In genomic region chr9:111926421-111926875, GRCh38 we compare ENCODE assay signal across 1 cellular context.
A peak's percentile ranks its signal among the peaks of the same experiment; 100 is the strongest.
TF ChIP-seq lines count a peak whose summit lies in the region.

No MANE protein-coding gene starts in this region.

TF ChIP-seq in GM12878, 131 proteins besides CTCF, POLR2A, EP300 and RAD21 (continued from another document and continues in another):
- TF ChIP-seq ELK1 (IDR thresholded peaks at IDR 0.05; ENCODE audit: low read depth, low read length) (no peak), RELB (IDR thresholded peaks at IDR 0.05; ENCODE audit: low read depth) (peak; percentile 77; the same call in 1 of the 2 replicates), SUZ12 (IDR thresholded peaks at IDR 0.05; ENCODE audit: unreplicated experiment) (no peak), LARP7 (IDR thresholded peaks at IDR 0.05) (no peak), KDM1A (IDR thresholded peaks at IDR 0.05; ENCODE audit: borderline replicate concordance) (no peak), MEF2A (IDR thresholded peaks at IDR 0.05; ENCODE audit: insufficient read depth, low read depth, low read length) (peak; percentile 60), NFXL1 (IDR thresholded peaks at IDR 0.05; ENCODE audit: borderline replicate concordance) (no peak), NBN (IDR thresholded peaks at IDR 0.05) (0 out of 2 replicates have a peak, but pooled peaks have one; percentile 48), BCLAF1 (IDR thresholded peaks at IDR 0.05) (no peak), GABPA (IDR thresholded peaks at IDR 0.05; ENCODE audit: low read depth) (peak; percentile 58), POLR2AphosphoS2 (IDR thresholded peaks at IDR 0.05; ENCODE audit: low read depth, low read length) (no peak), NRF1 (conservative IDR thresholded peaks at IDR 0.05; ENCODE audit: low read depth, low read length) (no peak), SMC3 (IDR thresholded peaks at IDR 0.05; ENCODE audit: borderline replicate concordance, low read length) (no peak; the same call in 1 of the 2 replicates), ZNF274 (IDR thresholded peaks at IDR 0.05; ENCODE audit: insufficient read depth, insufficient read length) (no peak), ZZZ3 (IDR thresholded peaks at IDR 0.05; ENCODE audit: control insufficient read depth, insufficient read length, low read depth) (no peak), NR2F1 (conservative IDR thresholded peaks at IDR 0.05) (peak; percentile 85), TARDBP (IDR thresholded peaks at IDR 0.05; ENCODE audit: borderline replicate concordance) (no peak), ZNF592 (IDR thresholded peaks at IDR 0.05) (no peak), ATF3 (IDR thresholded peaks at IDR 0.05; ENCODE audit: borderline replicate concordance, extremely low read depth, low read depth, low read length) (no peak), SKIL (IDR thresholded peaks at IDR 0.05; ENCODE audit: low read depth, poor library complexity, severe bottlenecking) (peak; percentile 37), EGR1 (IDR thresholded peaks at IDR 0.05; ENCODE audit: borderline replicate concordance in 1 of 2, low read depth in 2 of 2, low read length in 2 of 2) (no peak), EZH2 (IDR thresholded peaks at IDR 0.05; ENCODE audit: borderline replicate concordance, control insufficient read depth, low read depth, low read length) (no peak), SREBF2 (IDR thresholded peaks at IDR 0.05; ENCODE audit: low read length) (no peak), NR2C2 (IDR thresholded peaks at IDR 0.05; ENCODE audit: borderline replicate concordance, control insufficient read depth, insufficient read length, low read depth) (no peak)
- TF ChIP-seq, protein P1, sequence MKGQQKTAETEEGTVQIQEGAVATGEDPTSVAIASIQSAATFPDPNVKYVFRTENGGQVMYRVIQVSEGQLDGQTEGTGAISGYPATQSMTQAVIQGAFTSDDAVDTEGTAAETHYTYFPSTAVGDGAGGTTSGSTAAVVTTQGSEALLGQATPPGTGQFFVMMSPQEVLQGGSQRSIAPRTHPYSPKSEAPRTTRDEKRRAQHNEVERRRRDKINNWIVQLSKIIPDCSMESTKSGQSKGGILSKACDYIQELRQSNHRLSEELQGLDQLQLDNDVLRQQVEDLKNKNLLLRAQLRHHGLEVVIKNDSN (IDR thresholded peaks at IDR 0.05; ENCODE audit: borderline replicate concordance, extremely low read length, insufficient read depth, low read depth, low read length): no peak
- TF ChIP-seq, protein P2, sequence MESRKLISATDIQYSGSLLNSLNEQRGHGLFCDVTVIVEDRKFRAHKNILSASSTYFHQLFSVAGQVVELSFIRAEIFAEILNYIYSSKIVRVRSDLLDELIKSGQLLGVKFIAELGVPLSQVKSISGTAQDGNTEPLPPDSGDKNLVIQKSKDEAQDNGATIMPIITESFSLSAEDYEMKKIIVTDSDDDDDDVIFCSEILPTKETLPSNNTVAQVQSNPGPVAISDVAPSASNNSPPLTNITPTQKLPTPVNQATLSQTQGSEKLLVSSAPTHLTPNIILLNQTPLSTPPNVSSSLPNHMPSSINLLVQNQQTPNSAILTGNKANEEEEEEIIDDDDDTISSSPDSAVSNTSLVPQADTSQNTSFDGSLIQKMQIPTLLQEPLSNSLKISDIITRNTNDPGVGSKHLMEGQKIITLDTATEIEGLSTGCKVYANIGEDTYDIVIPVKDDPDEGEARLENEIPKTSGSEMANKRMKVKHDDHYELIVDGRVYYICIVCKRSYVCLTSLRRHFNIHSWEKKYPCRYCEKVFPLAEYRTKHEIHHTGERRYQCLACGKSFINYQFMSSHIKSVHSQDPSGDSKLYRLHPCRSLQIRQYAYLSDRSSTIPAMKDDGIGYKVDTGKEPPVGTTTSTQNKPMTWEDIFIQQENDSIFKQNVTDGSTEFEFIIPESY (IDR thresholded peaks at IDR 0.05): no peak
- TF ChIP-seq, protein P3, sequence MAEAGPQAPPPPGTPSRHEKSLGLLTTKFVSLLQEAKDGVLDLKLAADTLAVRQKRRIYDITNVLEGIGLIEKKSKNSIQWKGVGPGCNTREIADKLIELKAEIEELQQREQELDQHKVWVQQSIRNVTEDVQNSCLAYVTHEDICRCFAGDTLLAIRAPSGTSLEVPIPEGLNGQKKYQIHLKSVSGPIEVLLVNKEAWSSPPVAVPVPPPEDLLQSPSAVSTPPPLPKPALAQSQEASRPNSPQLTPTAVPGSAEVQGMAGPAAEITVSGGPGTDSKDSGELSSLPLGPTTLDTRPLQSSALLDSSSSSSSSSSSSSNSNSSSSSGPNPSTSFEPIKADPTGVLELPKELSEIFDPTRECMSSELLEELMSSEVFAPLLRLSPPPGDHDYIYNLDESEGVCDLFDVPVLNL (IDR thresholded peaks at IDR 0.05; ENCODE audit: low read depth, low read length): no peak
- TF ChIP-seq, protein P4, sequence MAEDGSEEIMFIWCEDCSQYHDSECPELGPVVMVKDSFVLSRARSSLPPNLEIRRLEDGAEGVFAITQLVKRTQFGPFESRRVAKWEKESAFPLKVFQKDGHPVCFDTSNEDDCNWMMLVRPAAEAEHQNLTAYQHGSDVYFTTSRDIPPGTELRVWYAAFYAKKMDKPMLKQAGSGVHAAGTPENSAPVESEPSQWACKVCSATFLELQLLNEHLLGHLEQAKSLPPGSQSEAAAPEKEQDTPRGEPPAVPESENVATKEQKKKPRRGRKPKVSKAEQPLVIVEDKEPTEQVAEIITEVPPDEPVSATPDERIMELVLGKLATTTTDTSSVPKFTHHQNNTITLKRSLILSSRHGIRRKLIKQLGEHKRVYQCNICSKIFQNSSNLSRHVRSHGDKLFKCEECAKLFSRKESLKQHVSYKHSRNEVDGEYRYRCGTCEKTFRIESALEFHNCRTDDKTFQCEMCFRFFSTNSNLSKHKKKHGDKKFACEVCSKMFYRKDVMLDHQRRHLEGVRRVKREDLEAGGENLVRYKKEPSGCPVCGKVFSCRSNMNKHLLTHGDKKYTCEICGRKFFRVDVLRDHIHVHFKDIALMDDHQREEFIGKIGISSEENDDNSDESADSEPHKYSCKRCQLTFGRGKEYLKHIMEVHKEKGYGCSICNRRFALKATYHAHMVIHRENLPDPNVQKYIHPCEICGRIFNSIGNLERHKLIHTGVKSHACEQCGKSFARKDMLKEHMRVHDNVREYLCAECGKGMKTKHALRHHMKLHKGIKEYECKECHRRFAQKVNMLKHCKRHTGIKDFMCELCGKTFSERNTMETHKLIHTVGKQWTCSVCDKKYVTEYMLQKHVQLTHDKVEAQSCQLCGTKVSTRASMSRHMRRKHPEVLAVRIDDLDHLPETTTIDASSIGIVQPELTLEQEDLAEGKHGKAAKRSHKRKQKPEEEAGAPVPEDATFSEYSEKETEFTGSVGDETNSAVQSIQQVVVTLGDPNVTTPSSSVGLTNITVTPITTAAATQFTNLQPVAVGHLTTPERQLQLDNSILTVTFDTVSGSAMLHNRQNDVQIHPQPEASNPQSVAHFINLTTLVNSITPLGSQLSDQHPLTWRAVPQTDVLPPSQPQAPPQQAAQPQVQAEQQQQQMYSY (CRISPR knock-in tag; IDR thresholded peaks at IDR 0.05): no peak
- TF ChIP-seq, protein P5, sequence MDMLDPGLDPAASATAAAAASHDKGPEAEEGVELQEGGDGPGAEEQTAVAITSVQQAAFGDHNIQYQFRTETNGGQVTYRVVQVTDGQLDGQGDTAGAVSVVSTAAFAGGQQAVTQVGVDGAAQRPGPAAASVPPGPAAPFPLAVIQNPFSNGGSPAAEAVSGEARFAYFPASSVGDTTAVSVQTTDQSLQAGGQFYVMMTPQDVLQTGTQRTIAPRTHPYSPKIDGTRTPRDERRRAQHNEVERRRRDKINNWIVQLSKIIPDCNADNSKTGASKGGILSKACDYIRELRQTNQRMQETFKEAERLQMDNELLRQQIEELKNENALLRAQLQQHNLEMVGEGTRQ (IDR thresholded peaks at IDR 0.05; ENCODE audit: borderline replicate concordance, low read depth, low read length): no peak
